ENCODE assay signal across 8 cellular contexts in genomic region chr6:26311012-26311384, GRCh38. TPM values are rescaled to one million over a fixed set of nuclear protein-coding genes. Genes with fewer than 3 reads are reported as not detected.
A peak's percentile ranks its signal among the peaks of the same experiment; 100 is the strongest.
DNase-seq lines count a peak whose midpoint lies in the region; ATAC-seq, FAIRE-seq and TF ChIP-seq lines count a peak whose summit lies in the region.

No MANE protein-coding gene starts in this region.

- no peaks in the 10 kb centered on the region for H3K9me2 ChIP-seq in neural cell (ENCODE audit: insufficient read depth, low read length)

- in situ Hi-C loops in HAP-1 (cut with MboI; ENCODE audit: low sequenced_read_pairs), result no loop called here

- H3K9me3 ChIP-seq in A549 (no peaks in the 10 kb centered on the region), HAP-1 (no peaks in the 10 kb centered on the region), colonic mucosa (no peaks in the 10 kb centered on the region), neural cell (ENCODE audit: low read length) (no peaks in the 10 kb centered on the region)

- H4K20me1 ChIP-seq in neural cell (ENCODE audit: insufficient read depth), result no peaks in the 10 kb centered on the region

- H3K27ac ChIP-seq in A549 (peak overlapping the region; percentile 55 to 80; a peak in 5 of 6 replicates), colonic mucosa (no peak overlapping the region), neural cell (ENCODE audit: low read length) (no peak overlapping the region)

- TF ChIP-seq RAD21 in A549 (conservative IDR thresholded peaks at IDR 0.05 in 1 of 2, IDR thresholded peaks at IDR 0.05 in 1 of 2) (no peak), neural cell (conservative IDR thresholded peaks at IDR 0.05) (no peak)

- POLR2A ChIA-PET in A549 (lab: Yijun Ruan, JAX), result no interaction called here

- intact Hi-C loops in colonic mucosa (cut with DNase I) (no loop called here), posterior vena cava (cut with DNase I) (no loop called here)

- ATAC-seq in A549 (peak; percentile 9 to 35; a peak in 3 of 6 replicates), SK-N-SH treated with all-trans-retinoic acid at 6 μM for 48 hours (peak; percentile 5; the same call in 1 of the 3 replicates), HG02870 (IDR thresholded peaks at IDR 0.05; ENCODE audit: unreplicated experiment) (no peak), HG02938 (IDR thresholded peaks at IDR 0.05; ENCODE audit: unreplicated experiment) (no peak)

- H3K4me2 ChIP-seq in A549 (peak overlapping the region; percentile 95), neural cell (ENCODE audit: low read length) (no peak overlapping the region)

- H3K27me3 ChIP-seq in HAP-1 (ENCODE audit: low read depth) (no peaks in the 10 kb centered on the region), colonic mucosa (no peaks in the 10 kb centered on the region), neural cell (ENCODE audit: insufficient read depth, low read depth, low read length) (no peaks in the 10 kb centered on the region)

- H3K4me3 ChIP-seq in A549 (peak overlapping the region; percentile 69), HAP-1 (peak overlapping the region; percentile 55), colonic mucosa (no peak overlapping the region), neural cell (ENCODE audit: low read length) (peak overlapping the region; percentile 71)

- TF ChIP-seq CTCF in A549 (IDR thresholded peaks at IDR 0.05), result no peak
- no peak for TF ChIP-seq CTCF in colonic mucosa (IDR thresholded peaks at IDR 0.05)
- no peak for TF ChIP-seq CTCF in neural cell (IDR thresholded peaks at IDR 0.05; ENCODE audit: poor library complexity, severe bottlenecking)

- no peak overlapping the region for H2AFZ ChIP-seq in neural cell (ENCODE audit: low read depth, low read length)

- TF ChIP-seq EP300 in A549 (IDR thresholded peaks at IDR 0.05) (no peak), neural cell (conservative IDR thresholded peaks at IDR 0.05; ENCODE audit: poor library complexity, severe bottlenecking) (no peak)

- H3K4me1 ChIP-seq in A549, result peaks cover 16% of the 10 kb centered on the region
- peaks cover 6% of the 10 kb centered on the region; the same call in 1 of the 2 replicates for H3K4me1 ChIP-seq in HAP-1
- H3K4me1 ChIP-seq in colonic mucosa, result no peaks in the 10 kb centered on the region

- no peaks in the 10 kb centered on the region for H3K79me2 ChIP-seq in neural cell (replicated peaks; ENCODE audit: insufficient read depth, low read length)

- no peak for TF ChIP-seq POLR2A in A549 (IDR thresholded peaks at IDR 0.05; ENCODE audit: low read length)

- H3K9ac ChIP-seq in colonic mucosa (ENCODE audit: low read depth in 2 of 2, low read length in 2 of 2) (no peak overlapping the region), neural cell (ENCODE audit: low read length) (no peak overlapping the region)

- FAIRE-seq in A549 (lab: Jason Lieb, UNC), result no peak

- H3K36me3 ChIP-seq in HAP-1 (replicated peaks) (no peaks in the 10 kb centered on the region), colonic mucosa (no peaks in the 10 kb centered on the region), neural cell (ENCODE audit: insufficient read depth, low read length) (no peaks in the 10 kb centered on the region)

- 1% methylated on average over 11 of the region's 11 CpGs for WGBS in A549 (ENCODE audit: missing lambda C conversion rate)

- peak in 1 of 2 experiments; percentile 69 for DNase-seq in A549 (ENCODE audit: low read depth in 1 of 2, low spot score in 1 of 2)
- peak; percentile 68 to 76 for DNase-seq in HAP-1 (ENCODE audit: low spot score in 2 of 2)
- DNase-seq in colonic mucosa, result peak; percentile 45
- no peak for DNase-seq in posterior vena cava (ENCODE audit: low spot score)

- H3F3A ChIP-seq in neural cell (ENCODE audit: insufficient read depth, low read length, poor library complexity, severe bottlenecking), result no peaks in the 10 kb centered on the region

- CTCF ChIA-PET in A549 (lab: Yijun Ruan, JAX), result interaction anchor here (0.7 kb wide), 1 partner anchor 20 kb away, joined by 3 read pairs; no protein-coding TSS in a partner anchor

TF ChIP-seq in A549, 52 proteins besides CTCF, POLR2A, EP300 and RAD21:
- TF ChIP-seq E2F6 (IDR thresholded peaks at IDR 0.05; ENCODE audit: borderline replicate concordance, low read depth) (no peak), SREBF2 (IDR thresholded peaks at IDR 0.05) (peak; percentile 42; the same call in 1 of the 2 replicates)

TF ChIP-seq in SK-N-SH treated with all-trans-retinoic acid at 6 μM for 48 hours, 23 proteins besides CTCF, POLR2A, EP300 and RAD21:
- TF ChIP-seq ZNF70 (CRISPR knock-in tag; IDR thresholded peaks at IDR 0.05), result no peak
- no peak for TF ChIP-seq PATZ1 (CRISPR knock-in tag; IDR thresholded peaks at IDR 0.05; ENCODE audit: borderline replicate concordance)
- no peak for TF ChIP-seq TOX (CRISPR knock-in tag; IDR thresholded peaks at IDR 0.05; ENCODE audit: borderline replicate concordance)
- TF ChIP-seq ZNF565 (CRISPR knock-in tag; conservative IDR thresholded peaks at IDR 0.05; ENCODE audit: low read depth), result no peak
- TF ChIP-seq RARB (CRISPR knock-in tag; IDR thresholded peaks at IDR 0.05), result no peak
- no peak for TF ChIP-seq ESRRG (CRISPR knock-in tag; IDR thresholded peaks at IDR 0.05)
- TF ChIP-seq OSR1 (CRISPR knock-in tag; IDR thresholded peaks at IDR 0.05), result no peak
TF ChIP-seq in SK-N-SH treated with all-trans-retinoic acid at 6 μM for 48 hours: peak in this region for 0.

TF ChIP-seq in neural cell, 6 proteins besides CTCF, POLR2A, EP300 and RAD21:
- TF ChIP-seq REST (IDR thresholded peaks at IDR 0.05; ENCODE audit: borderline replicate concordance) (no peak), SMC3 (conservative IDR thresholded peaks at IDR 0.05; ENCODE audit: poor library complexity) (no peak), EZH2 (IDR thresholded peaks at IDR 0.05; ENCODE audit: borderline replicate concordance, insufficient read depth, low read length, poor library complexity, severe bottlenecking) (no peak), TAF1 (IDR thresholded peaks at IDR 0.05; ENCODE audit: low read depth) (no peak), POLR2AphosphoS5 (IDR thresholded peaks at IDR 0.05) (no peak), MXI1 (conservative IDR thresholded peaks at IDR 0.05; ENCODE audit: poor library complexity, severe bottlenecking) (no peak)

RNA-seq across cellular contexts. Expression of gene BTN3A2, which starts 54.0 kb away (rescaled TPM):
- polyA plus RNA-seq in A549 (2011; rRNA removed), result 13.4 and 13.5 TPM in 2 replicates
- polyA plus RNA-seq in A549 (2012; cell fraction: cytosol; rRNA removed), result 4.3 and 5.5 TPM in 2 replicates
- 3.3 and 4.1 TPM in 2 replicates for polyA plus RNA-seq in A549 (2012; cell fraction: nucleus; rRNA removed)
- polyA plus RNA-seq in A549 (2017; fragmentation: RNase III; extraction: RNeasy Plus Mini Kit Qiagen cat#74134 plus additional on column Dnase treatment), result 4.2 to 5.1 TPM (median 4.8 TPM) in 3 replicates
- 4.9 and 11.7 TPM in 2 replicates for polyA minus RNA-seq in A549 (2011; rRNA and poly(A)+ RNA removed)
- 10 to 100 TPM; 41.7 to 53.3 TPM for total RNA-seq in colonic mucosa
- polyA plus RNA-seq in neural cell, result 0.42 and 2.2 TPM in 2 replicates
- polyA minus RNA-seq in neural cell, result 4.1 and 5.4 TPM in 2 replicates
- 10 to 100 TPM in 1 of 2 donors, 1 to 10 TPM in 1; 9.7 to 11.8 TPM for total RNA-seq in posterior vena cava

Comparison
In these comparisons a context has a peak if more than half of its experiments do, and no peak if none do; other contexts are left out.
1. ATAC-seq: peak in A549 (2 of 2) and SK-N-SH treated with all-trans-retinoic acid at 6 μM for 48 hours (single experiment); none in HG02870 (single experiment) and HG02938 (single experiment).
2. H3K27ac ChIP-seq: peak in A549 (2 of 2); none in colonic mucosa (single experiment) and neural cell (single experiment).